In the genomic region with DNA sequence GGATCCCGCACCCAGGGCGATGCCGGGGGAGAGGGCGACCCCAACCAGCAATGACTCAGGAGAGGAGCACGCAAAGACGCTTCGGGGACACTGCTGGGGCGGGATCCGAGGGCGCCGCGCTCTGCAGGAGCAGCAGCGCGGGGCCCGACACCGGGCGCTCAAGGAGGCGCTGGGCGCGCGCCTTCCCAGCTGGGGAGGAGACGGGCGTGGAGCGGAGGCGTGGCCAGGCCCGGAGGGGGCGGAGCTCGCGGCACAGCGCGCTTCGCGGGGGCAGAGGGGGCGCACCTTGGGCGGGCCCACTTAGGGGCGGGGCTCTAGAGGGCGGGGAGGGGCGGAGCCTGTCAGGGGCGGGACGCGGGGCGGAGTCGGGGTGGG, we compare ENCODE assay signal across 8 cellular contexts. TPM values are rescaled to one million over a fixed set of nuclear protein-coding genes. Genes with fewer than 3 reads are reported as not detected.
DNase-seq lines count a peak whose midpoint lies in the region; ATAC-seq and TF ChIP-seq lines count a peak whose summit lies in the region.

No MANE protein-coding gene starts in this region.

- peaks cover 9% of the 10 kb centered on the region; the same call in 1 of the 2 replicates for H4K20me1 ChIP-seq in KMS-11 (ENCODE audit: insufficient read depth)

- H3K36me3 ChIP-seq in KMS-11 (ENCODE audit: insufficient read depth) = no peaks in the 10 kb centered on the region
- peaks cover 16% of the 10 kb centered on the region for H3K36me3 ChIP-seq in RWPE2 (ENCODE audit: low read depth)

- peaks cover 9% of the 10 kb centered on the region for H3K4me1 Mint-ChIP-seq in neural crest cell

- H3K4me1 ChIP-seq in KMS-11 (ENCODE audit: low read depth, poor library complexity, severe bottlenecking) (no peaks in the 10 kb centered on the region), RWPE2 (ENCODE audit: insufficient read depth, poor library complexity, severe bottlenecking) (no peaks in the 10 kb centered on the region)

- H2AFZ ChIP-seq in KMS-11 (ENCODE audit: low read depth) = no peak overlapping the region

- peaks cover 11% of the 10 kb centered on the region for H3K9me3 ChIP-seq in RWPE2 (ENCODE audit: severe bottlenecking)

- peak overlapping the region; percentile 59 for H3K4me3 Mint-ChIP-seq in neural crest cell

- H3K4me3 ChIP-seq in KMS-11 (IDR thresholded peaks at IDR 0.05; ENCODE audit: insufficient read depth, low read depth, low read length) (no peak overlapping the region), RWPE2 (ENCODE audit: severe bottlenecking) (peak overlapping the region; percentile 77), foreskin fibroblast (ENCODE audit: low read depth in 1 of 2, low read length in 2 of 2) (peak overlapping the region; percentile 61 to 71)

- peak; percentile 68 for ATAC-seq in GM21786 (IDR thresholded peaks at IDR 0.05; ENCODE audit: unreplicated experiment)
- ATAC-seq in RWPE2 (ENCODE audit: low read depth) = peak; percentile 74
- ATAC-seq in stimulated activated naive CD8-positive, alpha-beta T cell treated with anti-CD3 and anti-CD28 coated beads, Interleukin-15, Interleukin-2, amounts not matched to agents 100 U/mL and 50 U/mL, for 24 hours = peak; percentile 88

- H3K4me2 ChIP-seq in KMS-11 = peak overlapping the region; percentile 68

- peak; percentile 23 for DNase-seq in DMS79 (lab: John Stamatoyannopoulos, UW)
- DNase-seq in RWPE2 (ENCODE audit: low spot score) = peak; percentile 82
- peak; percentile 87 for DNase-seq in activated gamma-delta T cell treated with anti-CD3 and anti-CD28 coated beads, Interleukin-2, amount 50 U/mL, for 16 hours (ENCODE audit: low read depth)
- peak; percentile 89 to 97 for DNase-seq in foreskin fibroblast
- DNase-seq in neural crest cell (ENCODE audit: low read depth, low spot score) = peak; percentile 82
- peak; percentile 96 for DNase-seq in stimulated activated naive CD8-positive, alpha-beta T cell treated with anti-CD3 and anti-CD28 coated beads, Interleukin-15, Interleukin-2, amounts not matched to agents 100 U/mL and 50 U/mL, for 24 hours

- H3K9me3 Mint-ChIP-seq in neural crest cell = peaks cover 9% of the 10 kb centered on the region

- H3K27ac Mint-ChIP-seq in neural crest cell (ENCODE audit: unreplicated experiment) = no peak overlapping the region

- H3K79me2 ChIP-seq in KMS-11 (ENCODE audit: insufficient read depth, low read depth) = peaks cover 47% of the 10 kb centered on the region

- H3K9ac ChIP-seq in KMS-11 = no peak overlapping the region; the same call in 1 of the 2 replicates

- TF ChIP-seq CTCF in KMS-11 (conservative IDR thresholded peaks at IDR 0.05; ENCODE audit: low read depth, low read length) (no peak), RWPE2 (IDR thresholded peaks at IDR 0.05; ENCODE audit: poor library complexity, severe bottlenecking) (no peak), foreskin fibroblast (IDR thresholded peaks at IDR 0.05; ENCODE audit: low read depth, low read length) (no peak), neural crest cell (conservative IDR thresholded peaks at IDR 0.05) (no peak)

- H3K27me3 Mint-ChIP-seq in neural crest cell (ENCODE audit: low read depth) = no peaks in the 10 kb centered on the region

- peaks cover 8% of the 10 kb centered on the region; the same call in 1 of the 2 replicates for H3K27me3 ChIP-seq in KMS-11 (ENCODE audit: insufficient read depth, low read depth)
- H3K27me3 ChIP-seq in RWPE2 (ENCODE audit: insufficient read depth, poor library complexity, severe bottlenecking) = no peaks in the 10 kb centered on the region

- H3K27ac ChIP-seq in KMS-11 (no peak overlapping the region), RWPE2 (ENCODE audit: poor library complexity, severe bottlenecking) (peak overlapping the region; percentile 58)

- peaks cover 10% of the 10 kb centered on the region for H3K36me3 Mint-ChIP-seq in neural crest cell (ENCODE audit: low read depth)

RNA-seq across cellular contexts. Expression of a gene that starts 0.4 kb away (rescaled TPM):
- total RNA-seq in neural crest cell = 92.1 and 97.7 TPM in 2 replicates

RNA-seq across cellular contexts. Expression of a gene that starts 15.9 kb away (rescaled TPM):
- 108 and 111 TPM in 2 replicates for total RNA-seq in neural crest cell

RNA-seq across cellular contexts. Expression of a gene that starts 56.0 kb away (rescaled TPM):
- total RNA-seq in neural crest cell = 164 and 169 TPM in 2 replicates

Comparison
In these comparisons a context has a peak if more than half of its experiments do, and no peak if none do; other contexts are left out.
1. DNase-seq: peak in every context shown above with its lines; median percentile 96 in stimulated activated naive CD8-positive, alpha-beta T cell treated with anti-CD3 and anti-CD28 coated beads, Interleukin-15, Interleukin-2, amounts not matched to agents 100 U/mL and 50 U/mL, for 24 hours; 93 in foreskin fibroblast; 87 in activated gamma-delta T cell treated with anti-CD3 and anti-CD28 coated beads, Interleukin-2, amount 50 U/mL, for 16 hours; 82 in RWPE2; 82 in neural crest cell; 23 in DMS79.